ENCODE assay signal across 8 cellular contexts in the genomic region with DNA sequence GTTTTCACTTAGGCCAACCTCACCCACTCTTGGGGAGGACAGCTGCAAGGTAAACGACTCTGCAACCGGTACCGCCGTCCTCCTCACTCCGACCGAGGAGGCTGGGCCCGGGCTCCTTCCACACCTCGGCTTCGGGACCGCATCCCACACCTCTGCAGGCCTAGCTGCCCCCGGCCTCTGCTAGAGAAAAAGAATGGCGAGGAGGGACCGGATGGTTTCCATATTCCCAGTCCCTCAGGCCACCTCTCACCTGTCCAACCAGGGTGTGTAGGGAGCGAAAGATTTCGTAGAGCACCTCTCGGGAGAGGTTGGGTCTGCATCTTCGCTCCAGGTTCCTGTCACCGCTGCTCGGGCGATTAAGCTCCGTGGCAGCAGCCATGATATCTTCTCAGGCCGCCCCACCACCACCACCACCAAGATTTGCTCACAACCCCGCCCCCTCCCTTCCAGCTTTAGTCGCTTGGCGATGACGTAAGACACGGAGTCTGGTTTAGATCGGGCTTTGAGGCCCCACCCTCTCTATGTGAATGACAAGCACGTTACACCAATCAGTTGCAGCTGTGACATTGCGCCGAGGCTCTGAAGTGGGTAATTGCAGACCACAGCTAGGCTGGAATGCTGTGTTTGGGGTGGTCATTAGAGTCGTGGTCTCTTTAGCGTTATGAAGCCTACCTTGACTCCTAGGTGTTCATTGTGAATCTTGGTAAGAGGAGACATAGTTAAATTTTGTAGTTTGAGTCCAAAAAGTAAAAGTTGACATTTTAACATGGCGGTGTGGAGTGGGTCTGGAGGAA. TPM values are rescaled to one million over a fixed set of nuclear protein-coding genes. Genes with fewer than 3 reads are reported as not detected.
DNase-seq lines count a peak whose midpoint lies in the region; ATAC-seq and TF ChIP-seq lines count a peak whose summit lies in the region.

A gene with protein sequence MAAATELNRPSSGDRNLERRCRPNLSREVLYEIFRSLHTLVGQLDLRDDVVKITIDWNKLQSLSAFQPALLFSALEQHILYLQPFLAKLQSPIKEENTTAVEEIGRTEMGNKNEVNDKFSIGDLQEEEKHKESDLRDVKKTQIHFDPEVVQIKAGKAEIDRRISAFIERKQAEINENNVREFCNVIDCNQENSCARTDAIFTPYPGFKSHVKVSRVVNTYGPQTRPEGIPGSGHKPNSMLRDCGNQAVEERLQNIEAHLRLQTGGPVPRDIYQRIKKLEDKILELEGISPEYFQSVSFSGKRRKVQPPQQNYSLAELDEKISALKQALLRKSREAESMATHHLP (minus strand): TSS at position 428 of the 794 bp plus-strand sequence. CDS start 49 bp downstream, at position 379.

- TF ChIP-seq RAD21 in Ishikawa (IDR thresholded peaks at IDR 0.05; ENCODE audit: low read depth) = no peak

- H3K9ac ChIP-seq in PC-3 (ENCODE audit: low read length) (peak within 1 kb of the TSS; percentile 87), mucosa of rectum (ENCODE audit: low read depth in 1 of 2, low read length in 2 of 2) (peak within 1 kb of the TSS; percentile 85 to 94)

- CTCF ChIA-PET in PC-3 (lab: Charles Lee) = interaction anchor here (0.6 to 0.7 kb wide), 4 partner anchors 90 to 507 kb away, joined by 3 to 5 read pairs (median 4); no protein-coding TSS in a partner anchor

- H3K36me3 ChIP-seq in PC-3 (ENCODE audit: low read depth, low read length) = no peaks in the 10 kb centered on the region
- no peaks in the 10 kb centered on the region for H3K36me3 ChIP-seq in mucosa of rectum (ENCODE audit: control insufficient read depth in 2 of 2, insufficient read depth in 2 of 2, low read length in 2 of 2)

- H3K4me1 ChIP-seq in PC-3 (ENCODE audit: insufficient read depth, low read length) (peaks cover 31% of the 10 kb centered on the region), mucosa of rectum (ENCODE audit: control insufficient read depth in 2 of 2, insufficient read depth in 2 of 2, low read length in 2 of 2) (peaks cover 0 to 5% of the 10 kb centered on the region in 2 donors)

- peak; percentile 66 for TF ChIP-seq POLR2A in erythroblast (IDR thresholded peaks at IDR 0.05; ENCODE audit: low read length)

- H3K27ac ChIP-seq in PC-3 (ENCODE audit: low read length) (peak within 1 kb of the TSS; percentile 39), mucosa of rectum (ENCODE audit: low read depth in 2 of 2, low read length in 2 of 2) (peak within 1 kb of the TSS; percentile 85 to 86)

- H2AFZ ChIP-seq in PC-3 (ENCODE audit: low read length) = peak within 1 kb of the TSS; percentile 98

- intact Hi-C loops in PC-3 (cut with micrococcal nuclease) = loop anchor here (1.0 to 5.0 kb wide), 2 partner anchors 105 to 248 kb away; no protein-coding TSS in a partner anchor

- TSS peak; percentile 73 for BruUV-seq in PC-3 (replicated peaks; lab: Mats Ljungman, UMichigan)

- no peak for TF ChIP-seq EP300 in Ishikawa (IDR thresholded peaks at IDR 0.05; ENCODE audit: borderline replicate concordance)

- POLR2A ChIA-PET in PC-3 (lab: Charles Lee; ENCODE audit: unreplicated experiment) = interaction anchor here (0.5 to 0.6 kb wide), 5 partner anchors 40 to 494 kb away, joined by 4 to 17 read pairs (median 5); a partner anchor contains a TSS

- TF ChIP-seq CTCF in PC-3 (conservative IDR thresholded peaks at IDR 0.05; ENCODE audit: low read depth, low read length) = no peak

- H3K9me3 ChIP-seq in PC-3 (ENCODE audit: low read length) (no peaks in the 10 kb centered on the region), mucosa of rectum (ENCODE audit: control insufficient read depth in 2 of 2, low read length in 2 of 2) (no peaks in the 10 kb centered on the region)

- H3K4me2 ChIP-seq in PC-3 (ENCODE audit: low read length) = peak within 1 kb of the TSS; percentile 88

- H3F3A ChIP-seq in PC-3 (ENCODE audit: low read length, unreplicated experiment) = peaks cover 4% of the 10 kb centered on the region

- peaks cover 46% of the 10 kb centered on the region for H3K79me2 ChIP-seq in PC-3 (ENCODE audit: low read length)

- no peaks in the 10 kb centered on the region; the same call in 1 of the 2 replicates for H3K9me2 ChIP-seq in PC-3 (replicated peaks; ENCODE audit: low read length)

- H3K4me3 ChIP-seq in PC-3 (ENCODE audit: low read length) (peak within 1 kb of the TSS; percentile 95), mucosa of rectum (ENCODE audit: low read length in 2 of 2) (peak within 1 kb of the TSS; percentile 92 to 97)

- peak; percentile 99 for DNase-seq in DMS 273 (lab: John Stamatoyannopoulos, UW; ENCODE audit: unreplicated experiment)
- DNase-seq in PC-3 = peak; percentile 97
- DNase-seq in activated T-cell treated with anti-CD3 and anti-CD28 coated beads for 48 hours (ENCODE audit: low read depth) = peak; percentile 81
- DNase-seq in erythroblast (lab: John Stamatoyannopoulos, UW) = peak; percentile 98
- DNase-seq in stimulated activated CD8-positive, alpha-beta memory T cell treated with anti-CD3 and anti-CD28 coated beads, Interleukin-4, amount 100 ng/mL, for 48 hours = peak; percentile 92

- ATAC-seq in GM21576 (IDR thresholded peaks at IDR 0.05; ENCODE audit: unreplicated experiment) = peak; percentile 97
- ATAC-seq in PC-3 = peak; percentile 88

- H4K20me1 ChIP-seq in PC-3 (ENCODE audit: low read length) = peaks cover 38% of the 10 kb centered on the region

- H3K27me3 ChIP-seq in PC-3 (ENCODE audit: low read length) (peaks cover 37% of the 10 kb centered on the region; the same call in 1 of the 2 replicates), mucosa of rectum (ENCODE audit: control insufficient read depth in 2 of 2, insufficient read depth in 2 of 2, low read length in 2 of 2) (no peaks in the 10 kb centered on the region)

TF ChIP-seq in Ishikawa, 13 proteins besides CTCF, POLR2A, EP300 and RAD21:
- TF ChIP-seq, protein P1, sequence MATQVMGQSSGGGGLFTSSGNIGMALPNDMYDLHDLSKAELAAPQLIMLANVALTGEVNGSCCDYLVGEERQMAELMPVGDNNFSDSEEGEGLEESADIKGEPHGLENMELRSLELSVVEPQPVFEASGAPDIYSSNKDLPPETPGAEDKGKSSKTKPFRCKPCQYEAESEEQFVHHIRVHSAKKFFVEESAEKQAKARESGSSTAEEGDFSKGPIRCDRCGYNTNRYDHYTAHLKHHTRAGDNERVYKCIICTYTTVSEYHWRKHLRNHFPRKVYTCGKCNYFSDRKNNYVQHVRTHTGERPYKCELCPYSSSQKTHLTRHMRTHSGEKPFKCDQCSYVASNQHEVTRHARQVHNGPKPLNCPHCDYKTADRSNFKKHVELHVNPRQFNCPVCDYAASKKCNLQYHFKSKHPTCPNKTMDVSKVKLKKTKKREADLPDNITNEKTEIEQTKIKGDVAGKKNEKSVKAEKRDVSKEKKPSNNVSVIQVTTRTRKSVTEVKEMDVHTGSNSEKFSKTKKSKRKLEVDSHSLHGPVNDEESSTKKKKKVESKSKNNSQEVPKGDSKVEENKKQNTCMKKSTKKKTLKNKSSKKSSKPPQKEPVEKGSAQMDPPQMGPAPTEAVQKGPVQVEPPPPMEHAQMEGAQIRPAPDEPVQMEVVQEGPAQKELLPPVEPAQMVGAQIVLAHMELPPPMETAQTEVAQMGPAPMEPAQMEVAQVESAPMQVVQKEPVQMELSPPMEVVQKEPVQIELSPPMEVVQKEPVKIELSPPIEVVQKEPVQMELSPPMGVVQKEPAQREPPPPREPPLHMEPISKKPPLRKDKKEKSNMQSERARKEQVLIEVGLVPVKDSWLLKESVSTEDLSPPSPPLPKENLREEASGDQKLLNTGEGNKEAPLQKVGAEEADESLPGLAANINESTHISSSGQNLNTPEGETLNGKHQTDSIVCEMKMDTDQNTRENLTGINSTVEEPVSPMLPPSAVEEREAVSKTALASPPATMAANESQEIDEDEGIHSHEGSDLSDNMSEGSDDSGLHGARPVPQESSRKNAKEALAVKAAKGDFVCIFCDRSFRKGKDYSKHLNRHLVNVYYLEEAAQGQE (IDR thresholded peaks at IDR 0.05; ENCODE audit: low read depth) = no peak
- no peak for TF ChIP-seq NFIC (IDR thresholded peaks at IDR 0.05)
- TF ChIP-seq, protein P2, sequence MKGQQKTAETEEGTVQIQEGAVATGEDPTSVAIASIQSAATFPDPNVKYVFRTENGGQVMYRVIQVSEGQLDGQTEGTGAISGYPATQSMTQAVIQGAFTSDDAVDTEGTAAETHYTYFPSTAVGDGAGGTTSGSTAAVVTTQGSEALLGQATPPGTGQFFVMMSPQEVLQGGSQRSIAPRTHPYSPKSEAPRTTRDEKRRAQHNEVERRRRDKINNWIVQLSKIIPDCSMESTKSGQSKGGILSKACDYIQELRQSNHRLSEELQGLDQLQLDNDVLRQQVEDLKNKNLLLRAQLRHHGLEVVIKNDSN (IDR thresholded peaks at IDR 0.05) = no peak
- no peak for TF ChIP-seq EGR1 (IDR thresholded peaks at IDR 0.05)
- TF ChIP-seq ZBTB7A (IDR thresholded peaks at IDR 0.05; ENCODE audit: low read depth) = no peak
- TF ChIP-seq, protein P3, sequence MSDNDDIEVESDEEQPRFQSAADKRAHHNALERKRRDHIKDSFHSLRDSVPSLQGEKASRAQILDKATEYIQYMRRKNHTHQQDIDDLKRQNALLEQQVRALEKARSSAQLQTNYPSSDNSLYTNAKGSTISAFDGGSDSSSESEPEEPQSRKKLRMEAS (IDR thresholded peaks at IDR 0.05) = peak; percentile 53
- TF ChIP-seq CREB1 (IDR thresholded peaks at IDR 0.05; ENCODE audit: low read depth) = peak; percentile 89
- TF ChIP-seq TEAD4 (IDR thresholded peaks at IDR 0.05) = peak; percentile 66; the same call in 1 of the 2 replicates
- 0 out of 2 replicates have a peak, but pooled peaks have one; percentile 11 for TF ChIP-seq TCF12 (IDR thresholded peaks at IDR 0.05; ENCODE audit: low read depth)
- TF ChIP-seq FOXM1 (IDR thresholded peaks at IDR 0.05; ENCODE audit: borderline replicate concordance, low read depth) = no peak
- peak; percentile 69 for TF ChIP-seq YY1 (IDR thresholded peaks at IDR 0.05; ENCODE audit: low read depth)
- TF ChIP-seq TAF1 (IDR thresholded peaks at IDR 0.05; ENCODE audit: low read depth) = peak; percentile 79
- 0 out of 2 replicates have a peak, but pooled peaks have one; percentile 21 for TF ChIP-seq CEBPB (IDR thresholded peaks at IDR 0.05)

RNA-seq across cellular contexts. Expression of the gene that starts here (rescaled TPM):
- 7.8 and 8.5 TPM in 2 replicates for total RNA-seq in PC-3 (2014; rRNA removed)

Comparison
In these comparisons a context has a peak if more than half of its experiments do, and no peak if none do; other contexts are left out.
1. Peak in every context shown above with its lines: DNase-seq, ATAC-seq, H3K4me3 ChIP-seq and H3K27ac ChIP-seq.